15 cellular contexts compared by ENCODE assay signal in the genomic region with DNA sequence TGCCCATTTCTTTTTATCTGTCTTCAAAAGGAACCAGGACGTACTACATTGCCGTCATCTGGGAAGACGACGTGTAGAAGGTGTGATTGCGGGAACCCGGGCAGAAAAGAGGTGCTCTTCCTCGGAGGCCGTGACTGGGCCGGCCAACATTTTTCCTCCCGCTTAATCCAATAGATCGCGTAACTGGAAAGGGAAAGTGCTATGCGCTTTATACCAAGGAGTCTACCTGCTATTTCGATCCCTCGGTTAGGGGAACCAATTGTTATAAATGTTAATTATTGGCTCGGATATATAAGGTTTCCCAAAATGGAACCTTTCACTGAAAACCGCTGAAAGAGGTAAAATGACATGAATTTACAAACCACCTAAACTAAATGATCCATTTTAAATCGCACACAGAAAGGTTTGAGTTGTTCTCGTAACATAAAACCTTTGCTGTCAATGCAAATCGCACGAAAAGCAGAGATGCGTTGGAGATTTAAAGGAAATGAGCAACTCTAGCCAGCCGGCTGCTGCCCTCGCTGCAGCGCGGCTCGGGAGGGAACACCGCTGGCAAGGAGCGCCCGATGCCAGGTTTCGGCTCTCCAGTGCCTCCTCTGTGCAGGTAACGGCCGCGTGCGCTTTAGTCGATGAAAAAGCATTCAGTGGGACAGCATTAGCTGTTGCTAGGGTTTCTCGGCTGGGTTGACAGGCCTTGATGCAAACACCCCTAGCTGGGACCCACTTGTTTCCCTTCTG. TPM values are rescaled to one million over a fixed set of nuclear protein-coding genes. Genes with fewer than 3 reads are reported as not detected.
DNase-seq lines count a peak whose midpoint lies in the region; ATAC-seq and TF ChIP-seq lines count a peak whose summit lies in the region.
"Had no signal": no experiment of that assay in that cellular context is flagged by ENCODE, and none has a peak within 500 bp of the region (broad histone marks: within the 10 kb centered on the region; RNA-seq: fewer than 3 reads in every experiment).

No MANE protein-coding gene starts in this region.

- H3K4me1 Mint-ChIP-seq in CD4-positive, alpha-beta memory T cell: peaks cover 40 to 83% (median 56%) of the 10 kb centered on the region in 4 donors

- H3K27ac Mint-ChIP-seq in CD4-positive, alpha-beta memory T cell: no peak overlapping the region
- H3K27ac Mint-ChIP-seq: activated naive CD4-positive, alpha-beta T cell treated with anti-CD3 and anti-CD28 coated beads, Interleukin-2, amount 50 U/mL, for 72 hours; stimulated activated memory B cell treated with anti-CD40 and anti-IgM and Interleukin-4, amounts not matched to agents 10 μg/mL and 1 μg/mL and 100 μg/mL, for 72 hours; T-helper 17 cell had no signal

- peaks cover 0 to 12% (median 0%) of the 10 kb centered on the region in 8 donors for H3K9me3 Mint-ChIP-seq in CD4-positive, alpha-beta memory T cell
- H3K9me3 Mint-ChIP-seq: activated naive CD4-positive, alpha-beta T cell treated with anti-CD3 and anti-CD28 coated beads, Interleukin-2, amount 50 U/mL, for 72 hours had no signal

- no peak overlapping the region for H3K27ac ChIP-seq in CD4-positive, alpha-beta memory T cell (ENCODE audit: low read depth, low read length)
- no peak overlapping the region for H3K27ac ChIP-seq in ascending aorta
- H3K27ac ChIP-seq: epithelial cell of prostate had no signal

- peaks cover 1 to 9% of the 10 kb centered on the region in 2 donors for H3K36me3 Mint-ChIP-seq in CD4-positive, alpha-beta memory T cell

- CTCF ChIA-PET in CD4-positive, alpha-beta memory T cell (lab: Charles Lee; ENCODE audit: partially characterized antibody): no interaction called here

- DNase-seq in CD4-positive, alpha-beta memory T cell: no peak
- DNase-seq in HCEC 1CT (peak; percentile 21), myocyte (ENCODE audit: low read depth) (peak; percentile 52), ascending aorta (ENCODE audit: low spot score in 2 of 2) (no peak), G401 (ENCODE audit: low spot score) (no peak), NCI-H146 (lab: John Stamatoyannopoulos, UW) (no peak)
- DNase-seq: DND-41, left ventricle myocardium superior, T-helper 17 cell had no signal

- peaks cover 57% of the 10 kb centered on the region for H3K4me1 ChIP-seq in CD4-positive, alpha-beta memory T cell (ENCODE audit: insufficient read depth, low read length)
- peaks cover 0 to 35% of the 10 kb centered on the region in 2 donors for H3K4me1 ChIP-seq in ascending aorta

- POLR2A ChIA-PET in CD4-positive, alpha-beta memory T cell (lab: Charles Lee; ENCODE audit: partially characterized antibody): no interaction called here

- peak overlapping the region in 7 of 8 donors; percentile 21 to 83 (median 49) for H3K4me3 Mint-ChIP-seq in CD4-positive, alpha-beta memory T cell
- H3K4me3 Mint-ChIP-seq: stimulated activated memory B cell treated with anti-CD40 and anti-IgM and Interleukin-4, amounts not matched to agents 10 μg/mL and 1 μg/mL and 100 μg/mL, for 72 hours had no signal

- H3K36me3 ChIP-seq in CD4-positive, alpha-beta memory T cell (ENCODE audit: insufficient read depth, low read length): no peaks in the 10 kb centered on the region
- H3K36me3 ChIP-seq in ascending aorta: no peaks in the 10 kb centered on the region

- H3K27me3 ChIP-seq in CD4-positive, alpha-beta memory T cell (ENCODE audit: insufficient read depth, low read length): peaks cover 66% of the 10 kb centered on the region
- H3K27me3 ChIP-seq in ascending aorta: peaks cover 18% of the 10 kb centered on the region

- in situ Hi-C loops in G401 (cut with HindIII; ENCODE audit: low sequenced_read_pairs): loop anchor here (10.0 kb wide), 1 partner anchor 373 kb away; no protein-coding TSS in a partner anchor

- H3K4me3 ChIP-seq in CD4-positive, alpha-beta memory T cell (ENCODE audit: low read length in 2 of 2): no peak overlapping the region
- H3K4me3 ChIP-seq in WI38 (ENCODE audit: low read depth, low read length): peak overlapping the region; percentile 48
- no peak overlapping the region for H3K4me3 ChIP-seq in ascending aorta
- H3K4me3 ChIP-seq: smooth muscle cell had no signal

- intact Hi-C loops in CD4-positive, alpha-beta memory T cell (cut with micrococcal nuclease): no loop called here
- intact Hi-C loops in ascending aorta (cut with DNase I): no loop called here

- no peaks in the 10 kb centered on the region for H3K9me3 ChIP-seq in CD4-positive, alpha-beta memory T cell (ENCODE audit: control insufficient read depth in 1 of 2, low read length in 2 of 2)
- H3K9me3 ChIP-seq in ascending aorta: no peaks in the 10 kb centered on the region

- no peak for ATAC-seq in HG02852 (IDR thresholded peaks at IDR 0.05; ENCODE audit: unreplicated experiment)
- ATAC-seq: activated naive CD4-positive, alpha-beta T cell treated with anti-CD3 and anti-CD28 coated beads, Interleukin-2, amount 50 U/mL, for 72 hours; left ventricle myocardium superior; stimulated activated memory B cell treated with anti-CD40 and anti-IgM and Interleukin-4, amounts not matched to agents 10 μg/mL and 1 μg/mL and 100 μg/mL, for 72 hours; T-helper 17 cell had no signal

- H3K27me3 Mint-ChIP-seq in CD4-positive, alpha-beta memory T cell: peaks cover 64 to 68% of the 10 kb centered on the region in 2 donors

- TF ChIP-seq CTCF in WI38 (IDR thresholded peaks at IDR 0.05; ENCODE audit: low read depth, low read length): no peak
- TF ChIP-seq CTCF in ascending aorta (IDR thresholded peaks at IDR 0.05): no peak

RNA-seq across cellular contexts. Expression of a gene that starts 2.8 kb away (rescaled TPM):
- total RNA-seq in CD4-positive, alpha-beta memory T cell: not detected
- polyA plus RNA-seq in CD4-positive, alpha-beta memory T cell: not detected
- total RNA-seq in myocyte (96.6 and 118 TPM in 2 replicates), ascending aorta (1.1 TPM)
- polyA plus RNA-seq in myocyte (2012): 26.2 TPM
- total RNA-seq in G401 (2014; rRNA removed; shearing (Covaris generic)): 0.31 and 0.58 TPM in 2 replicates
- total RNA-seq: activated naive CD4-positive, alpha-beta T cell treated with anti-CD3 and anti-CD28 coated beads, Interleukin-2, amount 50 U/mL, for 72 hours; left ventricle myocardium superior; smooth muscle cell; T-helper 17 cell had no signal
- polyA plus RNA-seq: smooth muscle cell had no signal

Comparison
In these comparisons a context has a peak if more than half of its experiments do, and no peak if none do; other contexts are left out.
1. DNase-seq: peak in HCEC 1CT (single experiment) and myocyte (single experiment); none in CD4-positive, alpha-beta memory T cell (0 of 5), ascending aorta (0 of 2), G401 (single experiment) and NCI-H146 (single experiment).
2. RNA of a gene that starts 2.8 kb away (total RNA-seq): 96.6 to 118 TPM in myocyte; 1.1 TPM in ascending aorta (single experiment), 0.31 to 0.58 TPM in G401 and not detected in CD4-positive, alpha-beta memory T cell; every median in the first group is over 10 times any median in the second.